10 cellular contexts compared by ENCODE assay signal in the genomic region with DNA sequence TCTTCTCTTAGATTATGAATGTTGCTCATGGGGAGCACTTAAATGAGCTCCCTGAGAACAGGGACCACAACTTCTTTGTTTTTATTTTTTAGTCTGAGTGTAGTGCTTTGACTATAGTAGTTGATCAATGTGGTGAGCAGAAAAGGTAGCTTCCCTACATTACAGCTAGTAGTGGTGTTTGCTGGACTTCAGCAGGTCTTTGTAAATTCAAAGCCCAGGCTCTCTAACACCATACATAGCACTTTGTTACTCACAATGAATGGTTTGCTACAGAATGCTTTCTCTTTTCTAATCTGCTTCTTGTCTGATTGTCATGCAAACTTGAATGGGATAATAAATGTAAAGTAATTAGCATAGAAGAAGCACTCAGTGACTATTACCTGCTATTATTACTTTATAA. TPM values are rescaled to one million over a fixed set of nuclear protein-coding genes. Genes with fewer than 3 reads are reported as not detected.
"Had no signal": no experiment of that assay in that cellular context is flagged by ENCODE, and none has a peak within 500 bp of the region (broad histone marks: within the 10 kb centered on the region; RNA-seq: fewer than 3 reads in every experiment).

No MANE protein-coding gene starts in this region.

RNA-seq across cellular contexts. Expression of gene PGM5, which starts 55.4 kb away (rescaled TPM):
- total RNA-seq: activated naive CD4-positive, alpha-beta T cell treated with anti-CD3 and anti-CD28 coated beads for 36 hours; activated naive CD4-positive, alpha-beta T cell treated with anti-CD3 and anti-CD28 coated beads, Interleukin-2, amount 50 U/mL, for 72 hours; activated naive CD8-positive, alpha-beta T cell treated with anti-CD3 and anti-CD28 coated beads for 36 hours; activated naive CD8-positive, alpha-beta T cell treated with anti-CD3 and anti-CD28 coated beads, Interleukin-2, amount 10 ng/mL, durations not matched to agents 7 days and 5 days; activated T-cell treated with anti-CD3 and anti-CD28 coated beads, Interleukin-2, amount 50 U/mL, for 4 hours; activated T-cell treated with anti-CD3 and anti-CD28 coated beads, Interleukin-2, amount 50 U/mL, for 72 hours; activated T-helper 1 cell treated with anti-CD3 and anti-CD28 coated beads, Interleukin-12 subunit alpha, Interleukin-12 subunit beta, Interleukin-2, Interleukin-4 antibody, amounts not matched to agents 30 ng/mL and 10 ng/mL and 1 ng/mL, durations not matched to agents 14 hours and 24 hours and 36 hours; activated T-helper 17 cell treated with anti-CD3 and anti-CD28 coated beads, Interleukin-2, amount 50 U/mL, for 72 hours; activated T-helper 2 cell treated with anti-CD3 and anti-CD28 coated beads, Interferon-gamma antibody, Interleukin-2, Interleukin-4, amounts not matched to agents 10 μg/mL and 5 μg/mL and 100 μg/mL, durations not matched to agents 14 hours and 24 hours and 36 hours; chondrocyte had no signal
